In genomic region chr12:44015333-44015941, GRCh38 we compare ENCODE assay signal across 8 cellular contexts.
DNase-seq lines count a peak whose midpoint lies in the region; ATAC-seq, FAIRE-seq and TF ChIP-seq lines count a peak whose summit lies in the region.

No MANE protein-coding gene starts in this region.

- DNase-seq in Calu3 (peak; percentile 1), NCI-H226 (peak; percentile 40), K562 (ENCODE audit: extremely low read depth in 1 of 4, low spot score in 3 of 4) (peak; percentile 17 to 44 (median 25)), keratinocyte (ENCODE audit: low read depth, low spot score) (peak; percentile 30), urothelium cell line (ENCODE audit: low spot score) (peak; percentile 29)
- no peak for DNase-seq in NK-92 treated with Interleukin-12 subunit alpha and Interleukin-12 subunit beta, amount 100 ng/mL, for 24 hours (lab: John Stamatoyannopoulos, UW)

- H3K4me3 ChIP-seq in K562 (no peak overlapping the region), keratinocyte (ENCODE audit: control insufficient read depth in 2 of 3, extremely low read depth in 1 of 3, insufficient read depth in 2 of 3, low read depth in 1 of 3, low read length in 3 of 3) (no peak overlapping the region)

- H3K9me3 ChIP-seq in K562 (replicated peaks; ENCODE audit: control insufficient read depth, insufficient read depth, low read depth, low read length) (no peaks in the 10 kb centered on the region), keratinocyte (ENCODE audit: control insufficient read depth, low read depth, low read length) (no peaks in the 10 kb centered on the region)

- CTCF ChIA-PET in Calu3 (lab: Charles Lee): interaction anchor here (0.6 to 1.6 kb wide), 6 partner anchors 16 to 916 kb away, joined by 3 to 5 read pairs (median 4); no protein-coding TSS in a partner anchor
- CTCF ChIA-PET in K562 (lab: Yijun Ruan, JAX; ENCODE audit: low intra/inter-chr PET ratio): interaction anchor here (0.9 kb wide), 1 partner anchor 916 kb away, joined by 3 read pairs; no protein-coding TSS in a partner anchor

- H3K27ac Mint-ChIP-seq in Calu3 (ENCODE audit: unreplicated experiment): no peak overlapping the region

- no peak for TF ChIP-seq CTCF in Calu3 (IDR thresholded peaks at IDR 0.05; ENCODE audit: unreplicated experiment)
- peak; percentile 21 to 58 (median 38); a peak in 4 of 6 replicates for TF ChIP-seq CTCF in K562 (IDR thresholded peaks at IDR 0.05 in 2 of 3, conservative IDR thresholded peaks at IDR 0.05 in 1 of 3; ENCODE audit: insufficient read depth in 2 of 3, low read depth in 1 of 3, low read length in 3 of 3)
- TF ChIP-seq CTCF in keratinocyte (optimal IDR thresholded peaks at IDR 0.05 in 1 of 3, IDR thresholded peaks at IDR 0.05 in 1 of 3, conservative IDR thresholded peaks at IDR 0.05 in 1 of 3; ENCODE audit: extremely low read depth in 1 of 3, insufficient read depth in 2 of 3, low read length in 3 of 3): peak in 2 of 3 experiments; percentile 38 to 46

- no peaks in the 10 kb centered on the region for H4K20me1 ChIP-seq in K562 (replicated peaks; ENCODE audit: control insufficient read depth, insufficient read depth, low read length)
- no peaks in the 10 kb centered on the region for H4K20me1 ChIP-seq in keratinocyte (ENCODE audit: control insufficient read depth, extremely low read depth, insufficient read depth, low read length)

- BruUV-seq in Calu3 (replicated peaks; lab: Mats Ljungman, UMichigan) (no TSS peak), K562 (replicated peaks; lab: Mats Ljungman, UMichigan) (no TSS peak)

- H3K79me2 ChIP-seq in K562 (ENCODE audit: control insufficient read depth, insufficient read depth, low read length) (no peaks in the 10 kb centered on the region), keratinocyte (ENCODE audit: control insufficient read depth, insufficient read depth, low read length) (no peaks in the 10 kb centered on the region)

- H3K9ac ChIP-seq in K562 (ENCODE audit: insufficient read depth in 1 of 2, low read depth in 2 of 2, low read length in 2 of 2): no peak overlapping the region
- H3K9ac ChIP-seq in keratinocyte (ENCODE audit: control insufficient read depth, extremely low read depth, insufficient read depth, low read length): no peak overlapping the region

- no peaks in the 10 kb centered on the region for H3K27me3 Mint-ChIP-seq in Calu3 (ENCODE audit: unreplicated experiment)

- no peak for TF ChIP-seq EP300 in K562 (IDR thresholded peaks at IDR 0.05; ENCODE audit: low read length)

- intact Hi-C loops in Calu3 (cut with micrococcal nuclease; ENCODE audit: unreplicated experiment): loop anchor here (5.0 kb wide), 2 partner anchors 857 to 917 kb away; no protein-coding TSS in a partner anchor
- intact Hi-C loops in K562 (cut with micrococcal nuclease): loop anchor here (2.0 kb wide), 2 partner anchors 915 to 1107 kb away; no protein-coding TSS in a partner anchor

- H3K27me3 ChIP-seq in K562 (ENCODE audit: control insufficient read depth in 2 of 2, insufficient read depth in 2 of 2, low read length in 2 of 2) (no peaks in the 10 kb centered on the region), keratinocyte (ENCODE audit: control insufficient read depth, extremely low read depth, insufficient read depth, low read length) (no peaks in the 10 kb centered on the region)

- H3K4me3 Mint-ChIP-seq in Calu3 (ENCODE audit: low read depth, unreplicated experiment): no peak overlapping the region

- peak; percentile 66 to 69 for TF ChIP-seq RAD21 in K562 (CRISPR knock-in tag; conservative IDR thresholded peaks at IDR 0.05 in 1 of 2, IDR thresholded peaks at IDR 0.05 in 1 of 2)

- no peak overlapping the region for H3K27ac ChIP-seq in K562 (ENCODE audit: extremely low read depth, low read depth, low read length)
- no peak overlapping the region for H3K27ac ChIP-seq in keratinocyte (ENCODE audit: control insufficient read depth, insufficient read depth, low read length)

- H3K9me1 ChIP-seq in K562 (ENCODE audit: control insufficient read depth, insufficient read depth, low read length): no peaks in the 10 kb centered on the region
- no peaks in the 10 kb centered on the region for H3K9me1 ChIP-seq in keratinocyte (ENCODE audit: control insufficient read depth, extremely low read depth, insufficient read depth, low read length)

- no peaks in the 10 kb centered on the region for H3K36me3 Mint-ChIP-seq in Calu3 (ENCODE audit: insufficient read depth, unreplicated experiment)

- POLR2A ChIA-PET in K562 (lab: Yijun Ruan, JAX): interaction anchor here (0.9 kb wide), 1 partner anchor 915 kb away, joined by 3 read pairs; no protein-coding TSS in a partner anchor

- 0% methylated on average over 3 of the region's 3 CpGs for WGBS in K562 (ENCODE audit: insufficient coverage, low coverage, missing lambda C conversion rate)

- H3K4me2 ChIP-seq in K562 (ENCODE audit: insufficient read depth, low read length) (no peak overlapping the region), keratinocyte (ENCODE audit: control insufficient read depth, extremely low read depth, insufficient read depth, low read depth, low read length) (no peak overlapping the region)

- in situ Hi-C loops in K562 (cut with MboI): loop anchor here (25.0 kb wide), 1 partner anchor 922 kb away; no protein-coding TSS in a partner anchor

- H3K36me3 ChIP-seq in K562 (ENCODE audit: control insufficient read depth, insufficient read depth, low read length) (no peaks in the 10 kb centered on the region), keratinocyte (ENCODE audit: control insufficient read depth in 2 of 2, extremely low read depth in 1 of 2, insufficient read depth in 2 of 2, low read length in 2 of 2) (no peaks in the 10 kb centered on the region)

- H3K4me1 Mint-ChIP-seq in Calu3 (ENCODE audit: low read depth, unreplicated experiment): no peaks in the 10 kb centered on the region

- H3K4me1 ChIP-seq in K562 (replicated peaks in 1 of 2; ENCODE audit: control insufficient read depth in 2 of 2, insufficient read depth in 2 of 2, low read length in 2 of 2) (no peaks in the 10 kb centered on the region), keratinocyte (ENCODE audit: control insufficient read depth, extremely low read depth, insufficient read depth, low read length) (no peaks in the 10 kb centered on the region)

- peak; percentile 78 for FAIRE-seq in K562 (lab: Jason Lieb, UNC)
- FAIRE-seq in keratinocyte (lab: Jason Lieb, UNC): no peak
- no peak for FAIRE-seq in urothelium cell line (lab: Jason Lieb, UNC)

- peak; percentile 86 for ATAC-seq in GM18909 (IDR thresholded peaks at IDR 0.05; ENCODE audit: poor library complexity, unreplicated experiment)
- ATAC-seq in HG03196 (IDR thresholded peaks at IDR 0.05; ENCODE audit: unreplicated experiment): peak; percentile 74
- peak; percentile 69 for ATAC-seq in K562

- TF ChIP-seq POLR2A in K562 (conservative IDR thresholded peaks at IDR 0.05): no peak

- no peak overlapping the region for H2AFZ ChIP-seq in K562 (ENCODE audit: low read depth, low read length)
- H2AFZ ChIP-seq in keratinocyte (ENCODE audit: control insufficient read depth, low read length): no peak overlapping the region

- dilution Hi-C loops in keratinocyte (cut with MboI; ENCODE audit: extremely low pct_ligation_motif_present, low sequenced_read_pairs): no loop called here

- H3K9me3 Mint-ChIP-seq in Calu3 (ENCODE audit: low read depth, unreplicated experiment): no peaks in the 10 kb centered on the region

TF ChIP-seq in K562, 482 proteins besides CTCF, POLR2A, EP300 and RAD21:
- TF ChIP-seq SMC3 (conservative IDR thresholded peaks at IDR 0.05; ENCODE audit: insufficient read depth, low read depth, low read length): 0 out of 2 replicates have a peak, but pooled peaks have one; percentile 14
- TF ChIP-seq DEAF1 (CRISPR knock-in tag; IDR thresholded peaks at IDR 0.05): 0 out of 2 replicates have a peak, but pooled peaks have one; percentile 21
- TF ChIP-seq ZBTB43 (CRISPR knock-in tag; IDR thresholded peaks at IDR 0.05): no peak
